7 cellular contexts compared by ENCODE assay signal in genomic region chr3:30669360-30669934, GRCh38.
DNase-seq lines count a peak whose midpoint lies in the region; ATAC-seq and TF ChIP-seq lines count a peak whose summit lies in the region.
"Not testable (repeated sequence)": the region's sequence is repeated elsewhere in the genome, so short reads cannot be mapped to it uniquely, and the experiment has no call there.

No MANE protein-coding gene starts in this region.

- not testable (repeated sequence) for H3K4me3 ChIP-seq in CD8-positive, alpha-beta memory T cell (ENCODE audit: low read length)

- not testable (repeated sequence) for DNase-seq in CD8-positive, alpha-beta memory T cell; activated CD8-positive, alpha-beta T cell treated with anti-CD3 and anti-CD28 coated beads, Interleukin-2, amount 10 ng/mL, durations not matched to agents 7 days and 5 days; activated naive CD4-positive, alpha-beta T cell treated with anti-CD3 and anti-CD28 coated beads, Interleukin-2, amount 50 U/mL, for 72 hours (ENCODE audit: low spot score in 2 of 2); glutamatergic neuron; natural killer cell treated with Interleukin-12 subunit alpha and Interleukin-12 subunit beta and Interleukin-15 and Interleukin-18, amount 100 ng/mL, for 72 hours (ENCODE audit: low spot score)
- DNase-seq in NCI-H524 (lab: John Stamatoyannopoulos, UW) = peak; percentile 50 to 80

- TF ChIP-seq CTCF in glutamatergic neuron (IDR thresholded peaks at IDR 0.05; ENCODE audit: partially characterized antibody, unreplicated experiment) = not testable (repeated sequence)

- not testable (repeated sequence) for H3K9me3 Mint-ChIP-seq in CD8-positive, alpha-beta memory T cell; T-helper 1 cell treated with Interleukin-12 subunit alpha and Interleukin-12 subunit beta and Interleukin-4 antibody, amounts not matched to agents 30 μg/mL and 1 μg/mL, for 36 hours; activated CD8-positive, alpha-beta T cell treated with anti-CD3 and anti-CD28 coated beads, Interleukin-2, amount 10 ng/mL, durations not matched to agents 7 days and 5 days (ENCODE audit: insufficient read depth); activated naive CD4-positive, alpha-beta T cell treated with anti-CD3 and anti-CD28 coated beads, Interleukin-2, amount 50 U/mL, for 72 hours; natural killer cell treated with Interleukin-12 subunit alpha and Interleukin-12 subunit beta and Interleukin-15 and Interleukin-18, amount 100 ng/mL, for 72 hours
- peaks cover 13% of the 10 kb centered on the region for H3K9me3 Mint-ChIP-seq in glutamatergic neuron (ENCODE audit: unreplicated experiment)

- H3K9me3 ChIP-seq in CD8-positive, alpha-beta memory T cell (ENCODE audit: low read length) = not testable (repeated sequence)

- CTCF ChIA-PET in CD8-positive, alpha-beta memory T cell (lab: Charles Lee) = interaction anchor here (1.0 to 1.4 kb wide), 2 partner anchors 11 to 15 kb away, joined by 3 read pairs; no protein-coding TSS in a partner anchor
- CTCF ChIA-PET in activated CD8-positive, alpha-beta T cell treated with anti-CD3 and anti-CD28 coated beads, Interleukin-2, amount 10 ng/mL, durations not matched to agents 7 days and 5 days (lab: Charles Lee) = interaction anchor here (1.7 kb wide), 1 partner anchor 24 kb away, joined by 4 read pairs; no protein-coding TSS in a partner anchor

- POLR2A ChIA-PET in CD8-positive, alpha-beta memory T cell (lab: Charles Lee); activated CD8-positive, alpha-beta T cell treated with anti-CD3 and anti-CD28 coated beads, Interleukin-2, amount 10 ng/mL, durations not matched to agents 7 days and 5 days (lab: Charles Lee): not testable (repeated sequence)

- peaks cover 27% of the 10 kb centered on the region for H3K36me3 ChIP-seq in CD8-positive, alpha-beta memory T cell (ENCODE audit: insufficient read depth, low read length)

- not testable (repeated sequence) for H3K4me3 Mint-ChIP-seq in CD8-positive, alpha-beta memory T cell; T-helper 1 cell treated with Interleukin-12 subunit alpha and Interleukin-12 subunit beta and Interleukin-4 antibody, amounts not matched to agents 30 μg/mL and 1 μg/mL, for 36 hours; activated CD8-positive, alpha-beta T cell treated with anti-CD3 and anti-CD28 coated beads, Interleukin-2, amount 10 ng/mL, durations not matched to agents 7 days and 5 days; natural killer cell treated with Interleukin-12 subunit alpha and Interleukin-12 subunit beta and Interleukin-15 and Interleukin-18, amount 100 ng/mL, for 72 hours
- peak overlapping the region; percentile 40 for H3K4me3 Mint-ChIP-seq in glutamatergic neuron (ENCODE audit: unreplicated experiment)

- H3K27ac ChIP-seq in CD8-positive, alpha-beta memory T cell (ENCODE audit: low read depth, low read length) = not testable (repeated sequence)

- H3K4me1 ChIP-seq in CD8-positive, alpha-beta memory T cell (ENCODE audit: insufficient read depth, low read length) = peaks cover 79% of the 10 kb centered on the region

- ATAC-seq in activated CD8-positive, alpha-beta T cell treated with anti-CD3 and anti-CD28 coated beads, Interleukin-2, amount 10 ng/mL, durations not matched to agents 7 days and 5 days; activated naive CD4-positive, alpha-beta T cell treated with anti-CD3 and anti-CD28 coated beads, Interleukin-2, amount 50 U/mL, for 72 hours; natural killer cell treated with Interleukin-12 subunit alpha and Interleukin-12 subunit beta and Interleukin-15 and Interleukin-18, amount 100 ng/mL, for 72 hours: not testable (repeated sequence)

- peaks cover 86 to 100% (median 98%) of the 10 kb centered on the region in 3 donors for H3K4me1 Mint-ChIP-seq in CD8-positive, alpha-beta memory T cell
- peaks cover 76% of the 10 kb centered on the region for H3K4me1 Mint-ChIP-seq in T-helper 1 cell treated with Interleukin-12 subunit alpha and Interleukin-12 subunit beta and Interleukin-4 antibody, amounts not matched to agents 30 μg/mL and 1 μg/mL, for 36 hours (ENCODE audit: low read depth)
- peaks cover 92% of the 10 kb centered on the region for H3K4me1 Mint-ChIP-seq in activated CD8-positive, alpha-beta T cell treated with anti-CD3 and anti-CD28 coated beads, Interleukin-2, amount 10 ng/mL, durations not matched to agents 7 days and 5 days (ENCODE audit: low read depth)
- peaks cover 24% of the 10 kb centered on the region for H3K4me1 Mint-ChIP-seq in glutamatergic neuron (ENCODE audit: low read depth, unreplicated experiment)
- H3K4me1 Mint-ChIP-seq in natural killer cell treated with Interleukin-12 subunit alpha and Interleukin-12 subunit beta and Interleukin-15 and Interleukin-18, amount 100 ng/mL, for 72 hours (ENCODE audit: low read depth in 2 of 2) = peaks cover 57 to 59% of the 10 kb centered on the region in 2 donors

- not testable (repeated sequence) for H3K27me3 Mint-ChIP-seq in CD8-positive, alpha-beta memory T cell; T-helper 1 cell treated with Interleukin-12 subunit alpha and Interleukin-12 subunit beta and Interleukin-4 antibody, amounts not matched to agents 30 μg/mL and 1 μg/mL, for 36 hours (ENCODE audit: low read depth); activated CD8-positive, alpha-beta T cell treated with anti-CD3 and anti-CD28 coated beads, Interleukin-2, amount 10 ng/mL, durations not matched to agents 7 days and 5 days (ENCODE audit: low read depth); glutamatergic neuron (ENCODE audit: unreplicated experiment); natural killer cell treated with Interleukin-12 subunit alpha and Interleukin-12 subunit beta and Interleukin-15 and Interleukin-18, amount 100 ng/mL, for 72 hours

- H3K27me3 ChIP-seq in CD8-positive, alpha-beta memory T cell (ENCODE audit: insufficient read depth, low read length, poor library complexity, severe bottlenecking) = not testable (repeated sequence)

- peaks cover 33 to 71% (median 49%) of the 10 kb centered on the region in 3 donors for H3K36me3 Mint-ChIP-seq in CD8-positive, alpha-beta memory T cell
- H3K36me3 Mint-ChIP-seq in T-helper 1 cell treated with Interleukin-12 subunit alpha and Interleukin-12 subunit beta and Interleukin-4 antibody, amounts not matched to agents 30 μg/mL and 1 μg/mL, for 36 hours (ENCODE audit: low read depth) = peaks cover 57% of the 10 kb centered on the region
- H3K36me3 Mint-ChIP-seq in activated CD8-positive, alpha-beta T cell treated with anti-CD3 and anti-CD28 coated beads, Interleukin-2, amount 10 ng/mL, durations not matched to agents 7 days and 5 days (ENCODE audit: low read depth) = peaks cover 80% of the 10 kb centered on the region
- peaks cover 54 to 68% of the 10 kb centered on the region in 2 donors for H3K36me3 Mint-ChIP-seq in activated naive CD4-positive, alpha-beta T cell treated with anti-CD3 and anti-CD28 coated beads, Interleukin-2, amount 50 U/mL, for 72 hours
- not testable (repeated sequence) for H3K36me3 Mint-ChIP-seq in glutamatergic neuron (ENCODE audit: unreplicated experiment)
- peaks cover 46% of the 10 kb centered on the region for H3K36me3 Mint-ChIP-seq in natural killer cell treated with Interleukin-12 subunit alpha and Interleukin-12 subunit beta and Interleukin-15 and Interleukin-18, amount 100 ng/mL, for 72 hours

- peak overlapping the region in 5 of 8 donors; percentile 47 to 86 (median 61) for H3K27ac Mint-ChIP-seq in CD8-positive, alpha-beta memory T cell
- H3K27ac Mint-ChIP-seq in T-helper 1 cell treated with Interleukin-12 subunit alpha and Interleukin-12 subunit beta and Interleukin-4 antibody, amounts not matched to agents 30 μg/mL and 1 μg/mL, for 36 hours = peak overlapping the region; percentile 34
- peak overlapping the region; percentile 13 for H3K27ac Mint-ChIP-seq in activated CD8-positive, alpha-beta T cell treated with anti-CD3 and anti-CD28 coated beads, Interleukin-2, amount 10 ng/mL, durations not matched to agents 7 days and 5 days
- H3K27ac Mint-ChIP-seq in activated naive CD4-positive, alpha-beta T cell treated with anti-CD3 and anti-CD28 coated beads, Interleukin-2, amount 50 U/mL, for 72 hours = peak overlapping the region; percentile 32 to 85
- peak overlapping the region; percentile 97 for H3K27ac Mint-ChIP-seq in glutamatergic neuron (ENCODE audit: unreplicated experiment)
- H3K27ac Mint-ChIP-seq in natural killer cell treated with Interleukin-12 subunit alpha and Interleukin-12 subunit beta and Interleukin-15 and Interleukin-18, amount 100 ng/mL, for 72 hours = peak overlapping the region; percentile 68 to 73

Comparison
In these comparisons a context has a peak if more than half of its experiments do, and no peak if none do; other contexts are left out.
1. H3K27ac Mint-ChIP-seq: peak in every context shown above with its lines; median percentile 97 in glutamatergic neuron; 70 in natural killer cell treated with Interleukin-12 subunit alpha and Interleukin-12 subunit beta and Interleukin-15 and Interleukin-18, amount 100 ng/mL, for 72 hours; 61 in CD8-positive, alpha-beta memory T cell; 58 in activated naive CD4-positive, alpha-beta T cell treated with anti-CD3 and anti-CD28 coated beads, Interleukin-2, amount 50 U/mL, for 72 hours; 34 in T-helper 1 cell treated with Interleukin-12 subunit alpha and Interleukin-12 subunit beta and Interleukin-4 antibody, amounts not matched to agents 30 μg/mL and 1 μg/mL, for 36 hours; 13 in activated CD8-positive, alpha-beta T cell treated with anti-CD3 and anti-CD28 coated beads, Interleukin-2, amount 10 ng/mL, durations not matched to agents 7 days and 5 days.